ENCODE assay signal across 10 cellular contexts in the genomic region with DNA sequence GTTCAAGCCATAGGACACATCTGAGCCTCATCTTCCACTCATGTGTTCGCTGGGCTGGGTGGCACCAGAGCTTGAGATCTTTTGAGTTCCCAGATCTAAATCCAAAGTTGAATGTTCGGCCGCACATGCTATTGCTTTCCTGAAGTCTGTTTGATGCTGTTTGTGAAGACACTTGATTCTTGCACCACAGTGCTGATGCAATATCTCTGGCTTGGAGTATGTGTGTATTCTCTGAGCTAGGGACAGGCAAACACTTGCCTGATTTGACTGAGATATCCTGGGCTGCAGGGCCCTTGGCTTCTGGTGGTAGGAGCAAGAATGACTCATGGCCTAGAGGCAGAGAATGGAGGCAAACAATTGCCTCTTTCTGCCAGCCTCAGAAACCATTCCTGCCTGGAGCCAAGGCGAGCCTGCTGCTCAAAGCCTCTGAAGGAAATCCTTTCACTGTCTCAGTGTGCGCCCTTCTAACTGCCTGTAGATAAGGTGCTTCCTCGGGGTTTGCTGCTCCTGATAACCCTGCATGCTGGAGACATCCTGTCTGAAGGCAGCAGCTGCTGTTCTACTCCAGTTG.
DNase-seq lines count a peak whose midpoint lies in the region; ATAC-seq and TF ChIP-seq lines count a peak whose summit lies in the region.
"Had no signal": no experiment of that assay in that cellular context is flagged by ENCODE, and none has a peak within 500 bp of the region (broad histone marks: within the 10 kb centered on the region; RNA-seq: fewer than 3 reads in every experiment).

No MANE protein-coding gene starts in this region.

- no peaks in the 10 kb centered on the region for H3K9me3 ChIP-seq in gastrocnemius medialis

- TF ChIP-seq POLR2A in gastrocnemius medialis (IDR thresholded peaks at IDR 0.05): no peak

- peak; percentile 74 for DNase-seq in GM04503 (ENCODE audit: low read depth)
- peak; percentile 5 for DNase-seq in SKM-1 (lab: John Stamatoyannopoulos, UW; ENCODE audit: unreplicated experiment)
- peak; percentile 66 for DNase-seq in glomerular endothelial cell (ENCODE audit: extremely low read depth, low read depth, low spot score)
- peak; percentile 80 to 90 for DNase-seq in gastrocnemius medialis
- DNase-seq in SW 1271 (lab: John Stamatoyannopoulos, UW): no peak
- DNase-seq in UCSD-AML1 (lab: John Stamatoyannopoulos, UW; ENCODE audit: unreplicated experiment): no peak
- DNase-seq: naive B cell had no signal

- intact Hi-C loops in gastrocnemius medialis (cut with DNase I; ENCODE audit: low total_unique reads): loop anchor here (2.0 kb wide), 1 partner anchor 87 kb away; a partner anchor contains a TSS

- no peak for TF ChIP-seq CTCF in gastrocnemius medialis (IDR thresholded peaks at IDR 0.05 in 4 of 5, conservative IDR thresholded peaks at IDR 0.05 in 1 of 5)

- peak; percentile 92 to 96 for ATAC-seq in gastrocnemius medialis
- ATAC-seq in HG03521 (IDR thresholded peaks at IDR 0.05; ENCODE audit: unreplicated experiment): no peak
- ATAC-seq in HG03457 (IDR thresholded peaks at IDR 0.05; ENCODE audit: unreplicated experiment): no peak
- ATAC-seq: activated T-helper 17 cell treated with anti-CD3 and anti-CD28 coated beads, Interleukin-2, amount 50 U/mL, for 72 hours had no signal

- H3K27me3 ChIP-seq in gastrocnemius medialis: no peaks in the 10 kb centered on the region

- H3K4me1 ChIP-seq in gastrocnemius medialis: peaks cover 36 to 43% of the 10 kb centered on the region in 2 donors

- in situ Hi-C loops in gastrocnemius medialis (cut with MboI; ENCODE audit: low sequenced_read_pairs in 4 of 4): no loop called here

- H3K4me3 ChIP-seq in gastrocnemius medialis: no peak overlapping the region

- peaks cover 2 to 5% of the 10 kb centered on the region in 2 donors for H3K36me3 ChIP-seq in gastrocnemius medialis

- H3K27ac ChIP-seq in gastrocnemius medialis: peak overlapping the region; percentile 82 to 85 (median 83)

Comparison
In these comparisons a context has a peak if more than half of its experiments do, and no peak if none do; other contexts are left out.
1. DNase-seq: peak in GM04503 (single experiment), SKM-1 (single experiment), glomerular endothelial cell (single experiment) and gastrocnemius medialis (2 of 2); none in SW 1271 (0 of 2) and UCSD-AML1 (single experiment).
2. ATAC-seq: peak in gastrocnemius medialis (2 of 2); none in HG03521 (single experiment) and HG03457 (single experiment).